In the genomic region with DNA sequence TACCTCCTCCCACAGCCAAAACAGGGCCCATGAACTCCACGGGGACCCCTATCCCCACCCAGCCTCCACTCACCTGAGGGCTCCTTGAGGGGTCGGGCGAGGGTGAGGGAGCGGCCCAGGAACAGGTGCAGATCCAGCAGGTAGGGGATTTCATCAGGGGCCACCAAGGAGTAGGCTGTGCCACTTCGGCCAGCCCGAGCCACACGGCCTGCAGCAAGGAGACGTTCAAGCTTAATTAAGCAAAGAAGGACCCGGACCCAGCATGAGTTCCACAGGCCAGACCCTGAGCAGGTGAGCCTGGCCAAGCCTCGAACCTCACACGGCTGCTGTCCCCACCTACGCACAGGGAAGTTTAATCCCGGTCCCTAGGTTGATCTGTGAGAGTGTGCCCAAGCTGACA, we compare ENCODE assay signal across 18 cellular contexts. TPM values are rescaled to one million over a fixed set of nuclear protein-coding genes. Genes with fewer than 3 reads are reported as not detected.
DNase-seq lines count a peak whose midpoint lies in the region; ATAC-seq and TF ChIP-seq lines count a peak whose summit lies in the region.
"Had no signal": no experiment of that assay in that cellular context is flagged by ENCODE, and none has a peak within 500 bp of the region (broad histone marks: within the 10 kb centered on the region; RNA-seq: fewer than 3 reads in every experiment).

No MANE protein-coding gene starts in this region.

- H3K4me2 ChIP-seq in SU-DHL-6 (ENCODE audit: low read depth, low read length, poor library complexity, severe bottlenecking), result no peak overlapping the region
- no peak overlapping the region for H3K4me2 ChIP-seq in hepatocyte

- peak overlapping the region; percentile 9 for H3K27ac Mint-ChIP-seq in stimulated activated naive B cell treated with anti-CD40 and anti-IgM and Interleukin-4, amounts not matched to agents 10 μg/mL and 1 μg/mL and 100 μg/mL, for 72 hours
- H3K27ac Mint-ChIP-seq: CD4-positive, CD25-positive, alpha-beta regulatory T cell had no signal

- H3K4me1 Mint-ChIP-seq in stimulated activated naive B cell treated with anti-CD40 and anti-IgM and Interleukin-4, amounts not matched to agents 10 μg/mL and 1 μg/mL and 100 μg/mL, for 72 hours, result peaks cover 23 to 45% of the 10 kb centered on the region in 2 donors

- DNase-seq in DMS79 (lab: John Stamatoyannopoulos, UW), result peak; percentile 23
- no peak for DNase-seq in DMS79 treated with DMSO at 0.1 percent for 48 hours (lab: John Stamatoyannopoulos, UW)
- peak; percentile 5 for DNase-seq in HuH-7.5 (ENCODE audit: low spot score)
- no peak for DNase-seq in stimulated activated naive B cell treated with anti-CD40 and anti-IgM and Interleukin-4, amounts not matched to agents 10 μg/mL and 1 μg/mL and 100 μg/mL, for 72 hours
- DNase-seq in NCI-H1436 treated with DMSO at 0.1 percent for 48 hours (lab: John Stamatoyannopoulos, UW), result no peak
- no peak for DNase-seq in hepatocyte (ENCODE audit: low spot score)
- DNase-seq in T-helper 2 cell, result no peak
- DNase-seq: CD4-positive, CD25-positive, alpha-beta regulatory T cell; DMS53; GDM1; IMR-90; KG1 had no signal

- H3K79me2 ChIP-seq in SU-DHL-6 (ENCODE audit: insufficient read depth, low read length), result no peaks in the 10 kb centered on the region
- H3K79me2 ChIP-seq in hepatocyte, result no peaks in the 10 kb centered on the region

- H3K27ac ChIP-seq in SU-DHL-6 (ENCODE audit: low read depth, low read length), result peak overlapping the region; percentile 93
- H3K27ac ChIP-seq in hepatocyte, result no peak overlapping the region
- H3K27ac ChIP-seq: 22Rv1 had no signal

- no peak overlapping the region for H3K4me3 ChIP-seq in SU-DHL-6 (ENCODE audit: insufficient read depth, low read length, poor library complexity, severe bottlenecking)
- H3K4me3 ChIP-seq in hepatocyte, result no peak overlapping the region

- H4K20me1 ChIP-seq in SU-DHL-6 (ENCODE audit: low read depth, low read length) (no peaks in the 10 kb centered on the region), hepatocyte (ENCODE audit: insufficient read depth, poor library complexity, severe bottlenecking) (no peaks in the 10 kb centered on the region)

- peaks cover 17% of the 10 kb centered on the region for H3F3A ChIP-seq in SU-DHL-6 (ENCODE audit: insufficient read depth)

- H3K36me3 Mint-ChIP-seq in stimulated activated naive B cell treated with anti-CD40 and anti-IgM and Interleukin-4, amounts not matched to agents 10 μg/mL and 1 μg/mL and 100 μg/mL, for 72 hours, result peaks cover 68 to 70% of the 10 kb centered on the region in 2 donors

- no peak for ATAC-seq in stimulated activated naive B cell treated with anti-CD40 and anti-IgM and Interleukin-4, amounts not matched to agents 10 μg/mL and 1 μg/mL and 100 μg/mL, for 72 hours (replicated peaks)
- ATAC-seq: HCT116 had no signal

- no peak for TF ChIP-seq CTCF in SU-DHL-6 (IDR thresholded peaks at IDR 0.05; ENCODE audit: insufficient read depth, low read length, poor library complexity, severe bottlenecking)
- TF ChIP-seq CTCF in hepatocyte (IDR thresholded peaks at IDR 0.05; ENCODE audit: poor library complexity), result no peak

- no peaks in the 10 kb centered on the region for H3K9me3 Mint-ChIP-seq in stimulated activated naive B cell treated with anti-CD40 and anti-IgM and Interleukin-4, amounts not matched to agents 10 μg/mL and 1 μg/mL and 100 μg/mL, for 72 hours
- H3K9me3 Mint-ChIP-seq: CD4-positive, CD25-positive, alpha-beta regulatory T cell had no signal

- 96% methylated on average over 13 of the region's 13 CpGs for WGBS in hepatocyte (ENCODE audit: low lambda C conversion rate, missing lambda C conversion rate)

- H3K4me1 ChIP-seq in hepatocyte (ENCODE audit: insufficient read depth), result no peaks in the 10 kb centered on the region

- no peaks in the 10 kb centered on the region for H3K27me3 Mint-ChIP-seq in stimulated activated naive B cell treated with anti-CD40 and anti-IgM and Interleukin-4, amounts not matched to agents 10 μg/mL and 1 μg/mL and 100 μg/mL, for 72 hours
- H3K27me3 Mint-ChIP-seq: CD4-positive, CD25-positive, alpha-beta regulatory T cell had no signal

- H3K4me3 Mint-ChIP-seq in stimulated activated naive B cell treated with anti-CD40 and anti-IgM and Interleukin-4, amounts not matched to agents 10 μg/mL and 1 μg/mL and 100 μg/mL, for 72 hours, result no peak overlapping the region
- H3K4me3 Mint-ChIP-seq: CD4-positive, CD25-positive, alpha-beta regulatory T cell had no signal

- H3K36me3 ChIP-seq in SU-DHL-6 (ENCODE audit: low read length), result peaks cover 10% of the 10 kb centered on the region
- H3K36me3 ChIP-seq in hepatocyte (replicated peaks; ENCODE audit: insufficient read depth, low read depth), result no peaks in the 10 kb centered on the region

- H3K9ac ChIP-seq in SU-DHL-6 (ENCODE audit: low read length), result no peak overlapping the region

- H3K27me3 ChIP-seq in SU-DHL-6 (ENCODE audit: low read length), result no peaks in the 10 kb centered on the region
- no peaks in the 10 kb centered on the region for H3K27me3 ChIP-seq in hepatocyte

- H2AFZ ChIP-seq in SU-DHL-6 (ENCODE audit: low read depth, low read length, severe bottlenecking) (no peak overlapping the region), hepatocyte (no peak overlapping the region)

- no peaks in the 10 kb centered on the region for H3K9me3 ChIP-seq in SU-DHL-6 (ENCODE audit: insufficient read depth, low read length)
- no peaks in the 10 kb centered on the region for H3K9me3 ChIP-seq in hepatocyte (ENCODE audit: low read depth)

- H3K9me2 ChIP-seq in SU-DHL-6 (replicated peaks; ENCODE audit: insufficient read depth, low read length) (no peaks in the 10 kb centered on the region), hepatocyte (replicated peaks; ENCODE audit: insufficient read depth) (no peaks in the 10 kb centered on the region)

RNA-seq across cellular contexts. Expression of gene DDX54, which starts 15.6 kb away (rescaled TPM):
- total RNA-seq in hepatocyte, result 32.3 and 52.6 TPM in 2 replicates
- polyA plus RNA-seq in hepatocyte, result 36.0 and 37.8 TPM in 2 replicates

RNA-seq across cellular contexts. Expression of gene RITA1, which starts 15.8 kb away (rescaled TPM):
- total RNA-seq in hepatocyte, result 16.1 and 19.1 TPM in 2 replicates
- 15.7 and 26.9 TPM in 2 replicates for polyA plus RNA-seq in hepatocyte

RNA-seq across cellular contexts. Expression of gene CFAP73, which starts 20.2 kb away (rescaled TPM):
- total RNA-seq in hepatocyte, result not detected in 2 replicates
- not detected in 2 replicates for polyA plus RNA-seq in hepatocyte
- total RNA-seq: A673, H4, IMR-90 had no signal
- polyA plus RNA-seq: BJ; CD4-positive, CD25-positive, alpha-beta regulatory T cell; IMR-90 had no signal

RNA-seq across cellular contexts. Expression of gene RASAL1, which starts 34.1 kb away (rescaled TPM):
- not detected in 2 replicates for total RNA-seq in hepatocyte
- polyA plus RNA-seq in hepatocyte, result 0.22 and 0.74 TPM in 2 replicates
- total RNA-seq: CD4-positive, CD25-positive, alpha-beta regulatory T cell; IMR-90 had no signal
- polyA plus RNA-seq: BJ, IMR-90 had no signal

RNA-seq across cellular contexts. Expression of gene TPCN1, which starts 51.6 kb away (rescaled TPM):
- 16.9 and 20.1 TPM in 2 replicates for total RNA-seq in hepatocyte
- polyA plus RNA-seq in hepatocyte, result 31.3 and 32.1 TPM in 2 replicates

Comparison
In these comparisons a context has a peak if more than half of its experiments do, and no peak if none do; other contexts are left out.
1. DNase-seq: peak in DMS79 (single experiment) and HuH-7.5 (single experiment); none in DMS79 treated with DMSO at 0.1 percent for 48 hours (single experiment), stimulated activated naive B cell treated with anti-CD40 and anti-IgM and Interleukin-4, amounts not matched to agents 10 μg/mL and 1 μg/mL and 100 μg/mL, for 72 hours (single experiment), NCI-H1436 treated with DMSO at 0.1 percent for 48 hours (single experiment), hepatocyte (single experiment) and T-helper 2 cell (0 of 5).